ENCODE assay signal across 20 cellular contexts in genomic region chr9:113695901-113696300, GRCh38.
A peak's percentile ranks its signal among the peaks of the same experiment; 100 is the strongest.
DNase-seq lines count a peak whose midpoint lies in the region; ATAC-seq and TF ChIP-seq lines count a peak whose summit lies in the region.
"Had no signal": no experiment of that assay in that cellular context is flagged by ENCODE, and none has a peak within 500 bp of the region (broad histone marks: within the 10 kb centered on the region; RNA-seq: fewer than 3 reads in every experiment).

No MANE protein-coding gene starts in this region.

- H3K27me3 Mint-ChIP-seq in MCF 10A (ENCODE audit: insufficient read depth, unreplicated experiment): no peaks in the 10 kb centered on the region
- H3K27me3 Mint-ChIP-seq in effector memory CD8-positive, alpha-beta T cell: peaks cover 17 to 49% of the 10 kb centered on the region in 2 donors
- H3K27me3 Mint-ChIP-seq in activated CD4-positive, alpha-beta T cell treated with anti-CD3 and anti-CD28 coated beads for 36 hours: peaks cover 26% of the 10 kb centered on the region

- no peaks in the 10 kb centered on the region for H3K36me3 Mint-ChIP-seq in MCF 10A (ENCODE audit: insufficient read depth, unreplicated experiment)
- no peaks in the 10 kb centered on the region for H3K36me3 Mint-ChIP-seq in effector memory CD8-positive, alpha-beta T cell (ENCODE audit: insufficient read depth)
- no peaks in the 10 kb centered on the region for H3K36me3 Mint-ChIP-seq in activated CD4-positive, alpha-beta T cell treated with anti-CD3 and anti-CD28 coated beads for 36 hours (ENCODE audit: low read depth)
- H3K36me3 Mint-ChIP-seq: activated CD4-positive, alpha-beta memory T cell treated with anti-CD3 and anti-CD28 coated beads for 36 hours had no signal

- H3K4me1 ChIP-seq in breast epithelium: no peaks in the 10 kb centered on the region
- H3K4me1 ChIP-seq: A549, tibial nerve had no signal

- TF ChIP-seq CTCF in MCF 10A (IDR thresholded peaks at IDR 0.05; ENCODE audit: unreplicated experiment) (no peak), breast epithelium (IDR thresholded peaks at IDR 0.05) (no peak)

- no peak overlapping the region for H3K4me3 ChIP-seq in breast epithelium
- H3K4me3 ChIP-seq: A549, cardiac muscle cell, tibial nerve had no signal

- H3K9me3 Mint-ChIP-seq in MCF 10A (ENCODE audit: unreplicated experiment): peaks cover 7% of the 10 kb centered on the region
- H3K9me3 Mint-ChIP-seq in effector memory CD8-positive, alpha-beta T cell: no peaks in the 10 kb centered on the region
- no peaks in the 10 kb centered on the region for H3K9me3 Mint-ChIP-seq in activated CD4-positive, alpha-beta T cell treated with anti-CD3 and anti-CD28 coated beads for 36 hours (ENCODE audit: low read depth)

- no peak overlapping the region for H3K27ac Mint-ChIP-seq in MCF 10A (ENCODE audit: low read depth, unreplicated experiment)
- peak overlapping the region; percentile 16 to 34 for H3K27ac Mint-ChIP-seq in effector memory CD8-positive, alpha-beta T cell
- no peak overlapping the region for H3K27ac Mint-ChIP-seq in activated CD4-positive, alpha-beta T cell treated with anti-CD3 and anti-CD28 coated beads for 36 hours
- H3K27ac Mint-ChIP-seq: activated CD4-positive, alpha-beta memory T cell treated with anti-CD3 and anti-CD28 coated beads for 36 hours; activated naive CD8-positive, alpha-beta T cell; activated T-cell treated with anti-CD3 and anti-CD28 coated beads, Interleukin-2, amount 50 U/mL, for 72 hours had no signal

- BruUV-seq in MCF 10A (replicated peaks; lab: Mats Ljungman, UMichigan): no TSS peak

- peak; percentile 70 for ATAC-seq in effector memory CD8-positive, alpha-beta T cell (replicated peaks)
- ATAC-seq in SK-N-SH treated with all-trans-retinoic acid at 6 μM for 48 hours: no peak
- ATAC-seq in activated CD4-positive, alpha-beta T cell treated with anti-CD3 and anti-CD28 coated beads for 36 hours: no peak
- no peak for ATAC-seq in GM19467 (IDR thresholded peaks at IDR 0.05; ENCODE audit: unreplicated experiment)
- no peak for ATAC-seq in GM21786 (IDR thresholded peaks at IDR 0.05; ENCODE audit: unreplicated experiment)
- ATAC-seq: A549, HepG2, left cardiac atrium had no signal

- no peak overlapping the region for H3K4me3 Mint-ChIP-seq in MCF 10A (ENCODE audit: unreplicated experiment)
- peak overlapping the region; percentile 33 to 49 for H3K4me3 Mint-ChIP-seq in effector memory CD8-positive, alpha-beta T cell
- H3K4me3 Mint-ChIP-seq in activated CD4-positive, alpha-beta T cell treated with anti-CD3 and anti-CD28 coated beads for 36 hours: no peak overlapping the region
- H3K4me3 Mint-ChIP-seq: activated CD4-positive, alpha-beta memory T cell treated with anti-CD3 and anti-CD28 coated beads for 36 hours; activated naive CD8-positive, alpha-beta T cell; activated T-cell treated with anti-CD3 and anti-CD28 coated beads, Interleukin-2, amount 50 U/mL, for 72 hours had no signal

- CTCF ChIA-PET in MCF 10A (lab: Yijun Ruan, JAX): interaction anchor here (0.9 to 1.7 kb wide), 3 partner anchors 13 to 71 kb away, joined by 3 to 6 read pairs (median 5); no protein-coding TSS in a partner anchor
- CTCF ChIA-PET in activated CD4-positive, alpha-beta T cell treated with anti-CD3 and anti-CD28 coated beads for 36 hours (lab: Charles Lee): interaction anchor here (0.6 to 1.2 kb wide), 4 partner anchors 14 to 295 kb away, joined by 3 to 5 read pairs (median 3); no protein-coding TSS in a partner anchor

- POLR2A ChIA-PET in MCF 10A (lab: Yijun Ruan, JAX): no interaction called here
- POLR2A ChIA-PET in activated CD4-positive, alpha-beta T cell treated with anti-CD3 and anti-CD28 coated beads for 36 hours (lab: Charles Lee): no interaction called here

- no peaks in the 10 kb centered on the region for H3K4me1 Mint-ChIP-seq in MCF 10A (ENCODE audit: insufficient read depth, unreplicated experiment)
- H3K4me1 Mint-ChIP-seq in effector memory CD8-positive, alpha-beta T cell (ENCODE audit: low read depth in 2 of 2): peaks cover 21 to 32% of the 10 kb centered on the region in 2 donors
- peaks cover 15% of the 10 kb centered on the region for H3K4me1 Mint-ChIP-seq in activated CD4-positive, alpha-beta T cell treated with anti-CD3 and anti-CD28 coated beads for 36 hours

- H3K36me3 ChIP-seq in breast epithelium: no peaks in the 10 kb centered on the region
- H3K36me3 ChIP-seq: cardiac muscle cell, tibial nerve had no signal

- H3K9me3 ChIP-seq in breast epithelium: no peaks in the 10 kb centered on the region

- H3K27me3 ChIP-seq in breast epithelium: no peaks in the 10 kb centered on the region
- H3K27me3 ChIP-seq: cardiac muscle cell had no signal

- intact Hi-C loops in MCF 10A (cut with micrococcal nuclease) (no loop called here), breast epithelium (cut with DNase I; ENCODE audit: low total_unique reads) (no loop called here)
- intact Hi-C loops in activated CD4-positive, alpha-beta T cell treated with anti-CD3 and anti-CD28 coated beads for 36 hours (cut with DNase I, micrococcal nuclease): no loop called here

- no peak overlapping the region for H3K27ac ChIP-seq in breast epithelium
- H3K27ac ChIP-seq: A549, C4-2B, cardiac muscle cell, tibial nerve, VCaP had no signal

- peak; percentile 18 for DNase-seq in MCF 10A (ENCODE audit: unreplicated experiment)
- no peak for DNase-seq in breast epithelium (ENCODE audit: low spot score in 2 of 2)
- peak; percentile 70 for DNase-seq in RPMI7951 (ENCODE audit: low read depth)
- DNase-seq in effector memory CD8-positive, alpha-beta T cell: no peak
- DNase-seq in activated CD4-positive, alpha-beta T cell treated with anti-CD3 and anti-CD28 coated beads for 36 hours: no peak
- DNase-seq: activated CD4-positive, alpha-beta memory T cell treated with anti-CD3 and anti-CD28 coated beads for 36 hours; activated T-cell treated with anti-CD3 and anti-CD28 coated beads, Interleukin-2, amount 50 U/mL, for 72 hours; left cardiac atrium; NCI-H2029; NCI-H510A had no signal

- no peak for TF ChIP-seq POLR2A in breast epithelium (IDR thresholded peaks at IDR 0.05)

TF ChIP-seq in SK-N-SH treated with all-trans-retinoic acid at 6 μM for 48 hours, 23 proteins besides CTCF, POLR2A, EP300 and RAD21:
- no peak for TF ChIP-seq ARNTL (CRISPR knock-in tag; IDR thresholded peaks at IDR 0.05; ENCODE audit: borderline replicate concordance, low read depth)
- TF ChIP-seq POU6F1 (CRISPR knock-in tag; IDR thresholded peaks at IDR 0.05; ENCODE audit: borderline replicate concordance, low read depth): no peak

Comparison
In these comparisons a context has a peak if more than half of its experiments do, and no peak if none do; other contexts are left out.
1. DNase-seq: peak in MCF 10A (single experiment) and RPMI7951 (single experiment); none in breast epithelium (0 of 2), effector memory CD8-positive, alpha-beta T cell (0 of 3) and activated CD4-positive, alpha-beta T cell treated with anti-CD3 and anti-CD28 coated beads for 36 hours (single experiment).
2. H3K27ac Mint-ChIP-seq: peak in effector memory CD8-positive, alpha-beta T cell (2 of 2); none in MCF 10A (single experiment) and activated CD4-positive, alpha-beta T cell treated with anti-CD3 and anti-CD28 coated beads for 36 hours (single experiment).
3. H3K4me3 Mint-ChIP-seq: peak in effector memory CD8-positive, alpha-beta T cell (2 of 2); none in MCF 10A (single experiment) and activated CD4-positive, alpha-beta T cell treated with anti-CD3 and anti-CD28 coated beads for 36 hours (single experiment).